In the genomic region with DNA sequence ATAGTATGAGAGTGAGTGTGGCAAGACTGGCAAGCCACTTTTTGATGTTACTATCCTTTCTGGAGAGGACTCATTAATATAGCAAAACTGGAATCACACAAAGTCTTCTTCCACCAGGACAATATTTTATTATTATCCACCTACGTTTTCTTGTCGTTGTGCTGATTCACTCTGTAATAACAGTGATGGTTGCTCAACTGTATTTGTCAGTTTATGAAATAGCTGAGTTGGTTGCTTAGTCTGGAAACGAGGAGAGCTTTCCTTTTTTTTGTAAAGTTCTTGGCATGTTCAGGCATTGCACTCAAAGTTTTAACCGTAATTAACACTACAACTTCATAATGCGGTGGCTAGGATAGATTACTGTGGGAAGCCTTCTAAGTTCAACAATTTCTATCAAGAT, we compare ENCODE assay signal across 16 cellular contexts.
DNase-seq lines count a peak whose midpoint lies in the region; ATAC-seq, FAIRE-seq and TF ChIP-seq lines count a peak whose summit lies in the region.
"Had no signal": no experiment of that assay in that cellular context is flagged by ENCODE, and none has a peak within 500 bp of the region (broad histone marks: within the 10 kb centered on the region; RNA-seq: fewer than 3 reads in every experiment).

No MANE protein-coding gene starts in this region.

- TF ChIP-seq CTCF in K562 (IDR thresholded peaks at IDR 0.05 in 2 of 3, conservative IDR thresholded peaks at IDR 0.05 in 1 of 3; ENCODE audit: insufficient read depth in 2 of 3, low read depth in 1 of 3, low read length in 3 of 3) (no peak), keratinocyte (optimal IDR thresholded peaks at IDR 0.05 in 1 of 3, IDR thresholded peaks at IDR 0.05 in 1 of 3, conservative IDR thresholded peaks at IDR 0.05 in 1 of 3; ENCODE audit: extremely low read depth in 1 of 3, insufficient read depth in 2 of 3, low read length in 3 of 3) (no peak)

- H3K9me3 Mint-ChIP-seq in activated CD8-positive, alpha-beta T cell treated with anti-CD3 and anti-CD28 coated beads, Interleukin-2, amount 10 ng/mL, durations not matched to agents 7 days and 5 days (ENCODE audit: insufficient read depth) = no peaks in the 10 kb centered on the region

- H3K9me3 ChIP-seq in K562 (replicated peaks; ENCODE audit: control insufficient read depth, insufficient read depth, low read depth, low read length) = no peaks in the 10 kb centered on the region
- no peaks in the 10 kb centered on the region for H3K9me3 ChIP-seq in keratinocyte (ENCODE audit: control insufficient read depth, low read depth, low read length)
- H3K9me3 ChIP-seq: lower lobe of right lung had no signal

- H2AFZ ChIP-seq in K562 (ENCODE audit: low read depth, low read length) (peak overlapping the region; percentile 82), keratinocyte (ENCODE audit: control insufficient read depth, low read length) (peak overlapping the region; percentile 85)
- H2AFZ ChIP-seq: hepatocyte had no signal

- no peak for TF ChIP-seq RAD21 in K562 (CRISPR knock-in tag; conservative IDR thresholded peaks at IDR 0.05 in 1 of 2, IDR thresholded peaks at IDR 0.05 in 1 of 2)

- H3K27ac Mint-ChIP-seq in activated CD8-positive, alpha-beta T cell treated with anti-CD3 and anti-CD28 coated beads, Interleukin-2, amount 10 ng/mL, durations not matched to agents 7 days and 5 days = no peak overlapping the region
- H3K27ac Mint-ChIP-seq: activated CD8-positive, alpha-beta memory T cell treated with anti-CD3 and anti-CD28 coated beads, Interleukin-2, amount 10 ng/mL, durations not matched to agents 7 days and 5 days had no signal

- H3K9ac ChIP-seq in K562 (ENCODE audit: insufficient read depth in 1 of 2, low read depth in 2 of 2, low read length in 2 of 2) (no peak overlapping the region), keratinocyte (ENCODE audit: control insufficient read depth, extremely low read depth, insufficient read depth, low read length) (peak overlapping the region; percentile 50)

- H4K20me1 ChIP-seq in K562 (replicated peaks; ENCODE audit: control insufficient read depth, insufficient read depth, low read length) = no peaks in the 10 kb centered on the region
- no peaks in the 10 kb centered on the region for H4K20me1 ChIP-seq in keratinocyte (ENCODE audit: control insufficient read depth, extremely low read depth, insufficient read depth, low read length)

- peak; percentile 29 for FAIRE-seq in K562 (lab: Jason Lieb, UNC)
- FAIRE-seq in keratinocyte (lab: Jason Lieb, UNC) = peak; percentile 89
- FAIRE-seq: HTR-8/SVneo, urothelium cell line had no signal

- H3K27ac ChIP-seq in K562 (ENCODE audit: extremely low read depth, low read depth, low read length) (peak overlapping the region; percentile 40; the same call in 1 of the 3 replicates), keratinocyte (ENCODE audit: control insufficient read depth, insufficient read depth, low read length) (peak overlapping the region; percentile 68)
- H3K27ac ChIP-seq: dorsolateral prefrontal cortex, hepatocyte, lower lobe of right lung had no signal

- CTCF ChIA-PET in K562 (lab: Yijun Ruan, JAX; ENCODE audit: low intra/inter-chr PET ratio) = no interaction called here
- CTCF ChIA-PET in activated CD8-positive, alpha-beta T cell treated with anti-CD3 and anti-CD28 coated beads, Interleukin-2, amount 10 ng/mL, durations not matched to agents 7 days and 5 days (lab: Charles Lee) = interaction anchor here (0.6 to 1.2 kb wide), 4 partner anchors 8 to 332 kb away, joined by 3 to 4 read pairs (median 3); no protein-coding TSS in a partner anchor

- no peak overlapping the region for H3K4me3 Mint-ChIP-seq in activated CD8-positive, alpha-beta T cell treated with anti-CD3 and anti-CD28 coated beads, Interleukin-2, amount 10 ng/mL, durations not matched to agents 7 days and 5 days
- H3K4me3 Mint-ChIP-seq: activated CD8-positive, alpha-beta memory T cell treated with anti-CD3 and anti-CD28 coated beads, Interleukin-2, amount 10 ng/mL, durations not matched to agents 7 days and 5 days had no signal

- DNase-seq in AG08396 (ENCODE audit: low spot score) (peak; percentile 34), LHCN-M2 (ENCODE audit: low read depth) (peak; percentile 57), K562 (ENCODE audit: extremely low read depth in 1 of 4, low spot score in 3 of 4) (no peak), keratinocyte (ENCODE audit: low read depth, low spot score) (no peak), LoVo (ENCODE audit: low spot score) (no peak), RPMI8226 (no peak), NCI-H2227 (lab: John Stamatoyannopoulos, UW; ENCODE audit: unreplicated experiment) (no peak)
- no peak for DNase-seq in activated CD8-positive, alpha-beta T cell treated with anti-CD3 and anti-CD28 coated beads, Interleukin-2, amount 10 ng/mL, durations not matched to agents 7 days and 5 days
- DNase-seq: activated CD8-positive, alpha-beta memory T cell treated with anti-CD3 and anti-CD28 coated beads, Interleukin-2, amount 10 ng/mL, durations not matched to agents 7 days and 5 days; dorsolateral prefrontal cortex; lower lobe of right lung; NCI-H1105 treated with DMSO at 0.1 percent for 48 hours; NCI-H446 had no signal

- no peaks in the 10 kb centered on the region for H3K36me3 Mint-ChIP-seq in activated CD8-positive, alpha-beta T cell treated with anti-CD3 and anti-CD28 coated beads, Interleukin-2, amount 10 ng/mL, durations not matched to agents 7 days and 5 days (ENCODE audit: low read depth)
- H3K36me3 Mint-ChIP-seq: activated CD8-positive, alpha-beta memory T cell treated with anti-CD3 and anti-CD28 coated beads, Interleukin-2, amount 10 ng/mL, durations not matched to agents 7 days and 5 days had no signal

- in situ Hi-C loops in K562 (cut with MboI) = loop anchor here (25.0 kb wide), 1 partner anchor 256 kb away; no protein-coding TSS in a partner anchor

- dilution Hi-C loops in keratinocyte (cut with MboI; ENCODE audit: extremely low pct_ligation_motif_present, low sequenced_read_pairs) = no loop called here

- H3K4me2 ChIP-seq in K562 (ENCODE audit: insufficient read depth, low read length) (no peak overlapping the region), keratinocyte (ENCODE audit: control insufficient read depth, extremely low read depth, insufficient read depth, low read depth, low read length) (peak overlapping the region; percentile 65)
- H3K4me2 ChIP-seq: hepatocyte had no signal

- TF ChIP-seq POLR2A in K562 (conservative IDR thresholded peaks at IDR 0.05) = no peak

- no peaks in the 10 kb centered on the region for H3K36me3 ChIP-seq in K562 (ENCODE audit: control insufficient read depth, insufficient read depth, low read length)
- no peaks in the 10 kb centered on the region for H3K36me3 ChIP-seq in keratinocyte (ENCODE audit: control insufficient read depth in 2 of 2, extremely low read depth in 1 of 2, insufficient read depth in 2 of 2, low read length in 2 of 2)
- H3K36me3 ChIP-seq: lower lobe of right lung had no signal

- no peaks in the 10 kb centered on the region for H3K9me1 ChIP-seq in K562 (ENCODE audit: control insufficient read depth, insufficient read depth, low read length)
- no peaks in the 10 kb centered on the region for H3K9me1 ChIP-seq in keratinocyte (ENCODE audit: control insufficient read depth, extremely low read depth, insufficient read depth, low read length)

- peaks cover 0 to 21% of the 10 kb centered on the region in 2 experiments; a peak in 2 of 5 replicates for H3K4me1 ChIP-seq in K562 (replicated peaks in 1 of 2; ENCODE audit: control insufficient read depth in 2 of 2, insufficient read depth in 2 of 2, low read length in 2 of 2)
- peaks cover 11% of the 10 kb centered on the region for H3K4me1 ChIP-seq in keratinocyte (ENCODE audit: control insufficient read depth, extremely low read depth, insufficient read depth, low read length)

- no peaks in the 10 kb centered on the region for H3K27me3 Mint-ChIP-seq in activated CD8-positive, alpha-beta T cell treated with anti-CD3 and anti-CD28 coated beads, Interleukin-2, amount 10 ng/mL, durations not matched to agents 7 days and 5 days (ENCODE audit: low read depth)
- H3K27me3 Mint-ChIP-seq: activated CD8-positive, alpha-beta memory T cell treated with anti-CD3 and anti-CD28 coated beads, Interleukin-2, amount 10 ng/mL, durations not matched to agents 7 days and 5 days had no signal

- peaks cover 24% of the 10 kb centered on the region for H3K4me1 Mint-ChIP-seq in activated CD8-positive, alpha-beta T cell treated with anti-CD3 and anti-CD28 coated beads, Interleukin-2, amount 10 ng/mL, durations not matched to agents 7 days and 5 days (ENCODE audit: low read depth)

- intact Hi-C loops in K562 (cut with micrococcal nuclease) = loop anchor here (5.0 kb wide), 2 partner anchors 71 to 304 kb away; no protein-coding TSS in a partner anchor

- no peak for ATAC-seq in K562
- ATAC-seq in activated CD8-positive, alpha-beta T cell treated with anti-CD3 and anti-CD28 coated beads, Interleukin-2, amount 10 ng/mL, durations not matched to agents 7 days and 5 days = no peak
- ATAC-seq: activated CD8-positive, alpha-beta memory T cell treated with anti-CD3 and anti-CD28 coated beads, Interleukin-2, amount 10 ng/mL, durations not matched to agents 7 days and 5 days had no signal

- WGBS in K562 (ENCODE audit: insufficient coverage, low coverage, missing lambda C conversion rate) = 7% methylated on average over 5 of the region's 5 CpGs

- no TSS peak for BruUV-seq in K562 (replicated peaks; lab: Mats Ljungman, UMichigan)

- H3K4me3 ChIP-seq in K562 (no peak overlapping the region), keratinocyte (ENCODE audit: control insufficient read depth in 2 of 3, extremely low read depth in 1 of 3, insufficient read depth in 2 of 3, low read depth in 1 of 3, low read length in 3 of 3) (peak overlapping the region in 1 of 3 experiments; percentile 35)
- H3K4me3 ChIP-seq: dorsolateral prefrontal cortex, hepatocyte, lower lobe of right lung had no signal

- H3K27me3 ChIP-seq in K562 (ENCODE audit: control insufficient read depth in 2 of 2, insufficient read depth in 2 of 2, low read length in 2 of 2) = no peaks in the 10 kb centered on the region
- no peaks in the 10 kb centered on the region for H3K27me3 ChIP-seq in keratinocyte (ENCODE audit: control insufficient read depth, extremely low read depth, insufficient read depth, low read length)
- H3K27me3 ChIP-seq: dorsolateral prefrontal cortex, hepatocyte had no signal

- POLR2A ChIA-PET in K562 (lab: Yijun Ruan, JAX) = no interaction called here
- POLR2A ChIA-PET in activated CD8-positive, alpha-beta T cell treated with anti-CD3 and anti-CD28 coated beads, Interleukin-2, amount 10 ng/mL, durations not matched to agents 7 days and 5 days (lab: Charles Lee) = interaction anchor here (0.7 kb wide), 1 partner anchor 8 kb away, joined by 3 read pairs; no protein-coding TSS in a partner anchor

- H3K79me2 ChIP-seq in K562 (ENCODE audit: control insufficient read depth, insufficient read depth, low read length) (no peaks in the 10 kb centered on the region), keratinocyte (ENCODE audit: control insufficient read depth, insufficient read depth, low read length) (no peaks in the 10 kb centered on the region)
- H3K79me2 ChIP-seq: hepatocyte had no signal

- TF ChIP-seq EP300 in K562 (IDR thresholded peaks at IDR 0.05; ENCODE audit: low read length) = no peak

Comparison
In these comparisons a context has a peak if more than half of its experiments do, and no peak if none do; other contexts are left out.
1. DNase-seq: peak in AG08396 (single experiment) and LHCN-M2 (single experiment); none in K562 (0 of 4), keratinocyte (single experiment), LoVo (single experiment), activated CD8-positive, alpha-beta T cell treated with anti-CD3 and anti-CD28 coated beads, Interleukin-2, amount 10 ng/mL, durations not matched to agents 7 days and 5 days (single experiment), RPMI8226 (single experiment) and NCI-H2227 (single experiment).